In genomic region chr9:99834474-99834873, GRCh38 we compare ENCODE assay signal across 32 cellular contexts.
"Had no signal": no experiment of that assay in that cellular context is flagged by ENCODE, and none has a peak within 500 bp of the region (broad histone marks: within the 10 kb centered on the region; RNA-seq: fewer than 3 reads in every experiment).

No MANE protein-coding gene starts in this region.

- H3K4me1 ChIP-seq: left lung, lower lobe of right lung, neural progenitor cell, parathyroid adenoma, psoas muscle, stomach, testis, thyroid gland, transverse colon, upper lobe of left lung, vagina had no signal

- H3K9me3 Mint-ChIP-seq: immature natural killer cell; mesothelial cell of epicardium; natural killer cell; nephron progenitor cell; neural progenitor cell; stimulated activated memory B cell treated with anti-CD40 and anti-IgM and Interleukin-4, amounts not matched to agents 10 μg/mL and 1 μg/mL and 100 μg/mL, for 72 hours had no signal

- H3K27me3 ChIP-seq: testis, thyroid gland, upper lobe of left lung, vagina had no signal

- FAIRE-seq: islet of Langerhans, kidney had no signal

- H3K36me3 ChIP-seq: left lung, lower lobe of right lung, neural progenitor cell, neutrophil, right lobe of liver, thyroid gland, transverse colon, upper lobe of left lung, vagina had no signal

- H3K79me2 ChIP-seq: parathyroid adenoma had no signal

- H3K9ac ChIP-seq: neural progenitor cell, parathyroid adenoma had no signal

- H3K27ac Mint-ChIP-seq: immature natural killer cell; mesothelial cell of epicardium; naive B cell; natural killer cell; nephron progenitor cell; neural progenitor cell; stimulated activated memory B cell treated with anti-CD40 and anti-IgM and Interleukin-4, amounts not matched to agents 10 μg/mL and 1 μg/mL and 100 μg/mL, for 72 hours had no signal

- ATAC-seq: left colon; left lung; lower lobe of right lung; stimulated activated naive CD8-positive, alpha-beta T cell treated with anti-CD3 and anti-CD28 coated beads, Interleukin-15, Interleukin-2, amounts not matched to agents 100 U/mL and 50 U/mL, for 24 hours had no signal

- DNase-seq: hypothalamus; immature natural killer cell; kidney; left colon; left lung; lower lobe of right lung; mammary epithelial cell; mesenchymal stem cell; naive B cell; natural killer cell; nephron progenitor cell; occipital lobe; psoas muscle; right lobe of liver; stimulated activated CD4-positive, alpha-beta T cell treated with anti-CD3 and anti-CD28 coated beads, Interleukin-1b, Interleukin-23, amount 100 ng/mL, for 48 hours; stimulated activated CD4-positive, alpha-beta T cell treated with anti-CD3 and anti-CD28 coated beads, Interleukin-2, amount 100 ng/mL, for 48 hours; stimulated activated CD4-positive, alpha-beta T cell treated with anti-CD3 and anti-CD28 coated beads, Interleukin-4, amount 100 ng/mL, for 4 hours; stimulated activated CD8-positive, alpha-beta memory T cell treated with anti-CD3 and anti-CD28 coated beads, Interleukin-4, amount 100 ng/mL, for 48 hours; stimulated activated naive CD8-positive, alpha-beta T cell treated with anti-CD3 and anti-CD28 coated beads, Interleukin-15, Interleukin-2, amounts not matched to agents 100 U/mL and 50 U/mL, for 24 hours; stomach; testis; thyroid gland; transverse colon; upper lobe of left lung had no signal

- H3K4me1 Mint-ChIP-seq: immature natural killer cell, natural killer cell, nephron progenitor cell, neural progenitor cell had no signal

- H3K4me2 ChIP-seq: neural progenitor cell, smooth muscle cell had no signal

- H3K4me3 Mint-ChIP-seq: immature natural killer cell; mesothelial cell of epicardium; natural killer cell; nephron progenitor cell; neural progenitor cell; stimulated activated memory B cell treated with anti-CD40 and anti-IgM and Interleukin-4, amounts not matched to agents 10 μg/mL and 1 μg/mL and 100 μg/mL, for 72 hours had no signal

- H3K27me3 Mint-ChIP-seq: stimulated activated memory B cell treated with anti-CD40 and anti-IgM and Interleukin-4, amounts not matched to agents 10 μg/mL and 1 μg/mL and 100 μg/mL, for 72 hours had no signal

- H3K4me3 ChIP-seq: left lung, lower lobe of right lung, neural progenitor cell, psoas muscle, right lobe of liver, smooth muscle cell, stomach, testis, thyroid gland, transverse colon, upper lobe of left lung, vagina had no signal

- H3K27ac ChIP-seq: left lung, lower lobe of right lung, neural progenitor cell, neutrophil, parathyroid adenoma, psoas muscle, right lobe of liver, stomach, testis, thyroid gland, transverse colon, upper lobe of left lung, vagina had no signal

- H3K9me3 ChIP-seq: left lung, lower lobe of right lung, neutrophil, psoas muscle, right lobe of liver, stomach, testis, thyroid gland, transverse colon, upper lobe of left lung, vagina had no signal
